In genomic region chr10:74164641-74165529, GRCh38 we compare ENCODE assay signal across 1 cellular context.
TF ChIP-seq lines count a peak whose summit lies in the region.

No MANE protein-coding gene starts in this region.

TF ChIP-seq in endothelial cell of umbilical vein, 7 proteins besides CTCF, POLR2A, EP300 and RAD21:
- no peak for TF ChIP-seq MYC (IDR thresholded peaks at IDR 0.05; ENCODE audit: low read depth, low read length)
- TF ChIP-seq GATA2 (IDR thresholded peaks at IDR 0.05; ENCODE audit: insufficient read depth, insufficient read length, low read depth, low read length): no peak
- no peak for TF ChIP-seq POLR2AphosphoS5 (IDR thresholded peaks at IDR 0.05; ENCODE audit: insufficient read depth, low read depth, low read length)
- no peak for TF ChIP-seq JUN (IDR thresholded peaks at IDR 0.05; ENCODE audit: borderline replicate concordance, insufficient read depth, insufficient read length, low read depth)
- TF ChIP-seq FOS (IDR thresholded peaks at IDR 0.05; ENCODE audit: borderline replicate concordance, insufficient read depth, low read length): no peak
- no peak for TF ChIP-seq EZH2 (IDR thresholded peaks at IDR 0.05; ENCODE audit: borderline replicate concordance, low read depth, low read length, severe bottlenecking)
- no peak for TF ChIP-seq MAX (IDR thresholded peaks at IDR 0.05; ENCODE audit: insufficient read depth, insufficient read length)
TF ChIP-seq in endothelial cell of umbilical vein: peak in this region for 0.
